18 cellular contexts compared by ENCODE assay signal in the genomic region with DNA sequence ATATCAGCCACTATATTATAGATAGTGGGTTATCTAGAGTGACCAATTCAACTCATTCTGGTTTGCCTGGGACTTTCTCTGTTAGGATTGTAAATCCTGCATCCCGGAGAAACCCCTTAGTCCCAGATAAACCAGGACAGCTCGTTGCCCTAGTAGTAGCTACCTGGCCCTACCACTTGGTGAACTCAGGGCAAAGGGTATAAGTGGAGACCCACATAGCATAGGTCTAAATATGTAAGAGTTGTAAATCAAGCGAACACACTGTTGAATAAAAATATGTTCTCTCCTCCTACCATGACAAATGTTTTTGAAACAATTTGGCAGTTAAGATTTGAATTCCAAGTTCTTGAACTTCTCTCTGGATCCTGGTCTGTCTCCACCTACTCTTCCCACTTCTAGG.
"Had no signal": no experiment of that assay in that cellular context is flagged by ENCODE, and none has a peak within 500 bp of the region (broad histone marks: within the 10 kb centered on the region; RNA-seq: fewer than 3 reads in every experiment).

No MANE protein-coding gene starts in this region.

- ATAC-seq: activated T-cell treated with anti-CD3 and anti-CD28 coated beads, Interleukin-2, amount 50 U/mL, for 4 hours; mucosa of descending colon had no signal

- H3K9me3 ChIP-seq: adrenal gland, mucosa of descending colon, spleen, thyroid gland had no signal

- H3K27me3 ChIP-seq: adrenal gland, spleen, thyroid gland had no signal

- H3K27ac ChIP-seq: adrenal gland, spleen, thyroid gland had no signal

- H3K36me3 ChIP-seq: adrenal gland, spleen, thyroid gland had no signal

- H3K4me3 ChIP-seq: adrenal gland, mucosa of descending colon, spleen, thyroid gland had no signal

- DNase-seq: activated CD8-positive, alpha-beta memory T cell treated with anti-CD3 and anti-CD28 coated beads, Interleukin-2, amount 50 U/mL, for 48 hours; activated naive CD4-positive, alpha-beta T cell; activated T-cell treated with anti-CD3 and anti-CD28 coated beads, Interleukin-2, amount 50 U/mL, for 4 hours; adrenal gland; cerebellar nuclear complex; effector CD4-positive, alpha-beta T cell; erythroblast; foreskin melanocyte; glutamatergic neuron; hippocampal formation; mucosa of descending colon; naive B cell; nucleus accumbens; spleen; stimulated activated CD4-positive, alpha-beta T cell treated with anti-CD3 and anti-CD28 coated beads, Interleukin-4, amount 100 ng/mL, for 24 hours; stimulated activated naive CD4-positive, alpha-beta T cell treated with Interleukin-2 at 50 U/mL for 16 hours; T-helper 9 cell; thyroid gland had no signal
